ENCODE assay signal across 9 cellular contexts in genomic region chr7:106050743-106051110, GRCh38.
DNase-seq lines count a peak whose midpoint lies in the region; ATAC-seq and TF ChIP-seq lines count a peak whose summit lies in the region.
"Had no signal": no experiment of that assay in that cellular context is flagged by ENCODE, and none has a peak within 500 bp of the region (broad histone marks: within the 10 kb centered on the region; RNA-seq: fewer than 3 reads in every experiment).

No MANE protein-coding gene starts in this region.

- no peak for ATAC-seq in GM21381 (IDR thresholded peaks at IDR 0.05; ENCODE audit: unreplicated experiment)
- no peak for ATAC-seq in CD8-positive, alpha-beta T cell

- CTCF ChIA-PET in CD8-positive, alpha-beta T cell (lab: Charles Lee), result interaction anchor here (0.8 to 3.6 kb wide), 4 partner anchors 10 to 126 kb away, joined by 3 to 26 read pairs (median 3); no protein-coding TSS in a partner anchor

- H3K4me1 Mint-ChIP-seq in chondrocyte (ENCODE audit: low read depth), result peaks cover 12% of the 10 kb centered on the region
- no peaks in the 10 kb centered on the region for H3K4me1 Mint-ChIP-seq in CD8-positive, alpha-beta T cell (ENCODE audit: low read depth)

- H3K27me3 ChIP-seq in MG63, result no peaks in the 10 kb centered on the region
- no peaks in the 10 kb centered on the region for H3K27me3 ChIP-seq in testis
- H3K27me3 ChIP-seq in CD8-positive, alpha-beta T cell (ENCODE audit: insufficient read depth, low read length), result no peaks in the 10 kb centered on the region

- peak overlapping the region; percentile 85 for H3K27ac Mint-ChIP-seq in chondrocyte (ENCODE audit: unreplicated experiment)
- no peak overlapping the region for H3K27ac Mint-ChIP-seq in CD8-positive, alpha-beta T cell

- DNase-seq in MG63 (peak; percentile 65), chondrocyte (ENCODE audit: low spot score) (no peak), left kidney (ENCODE audit: low read depth, low spot score) (peak; percentile 77), testis (peak; percentile 28), erythroblast (lab: John Stamatoyannopoulos, UW) (no peak)
- DNase-seq in CD8-positive, alpha-beta T cell, result no peak
- DNase-seq: stimulated activated CD4-positive, alpha-beta T cell treated with anti-CD3 and anti-CD28 coated beads, Interleukin-4, amount 100 ng/mL, for 4 hours had no signal

- no peaks in the 10 kb centered on the region for H3K36me3 Mint-ChIP-seq in chondrocyte (ENCODE audit: low read depth)
- no peaks in the 10 kb centered on the region for H3K36me3 Mint-ChIP-seq in CD8-positive, alpha-beta T cell

- no peak overlapping the region for H3K4me3 Mint-ChIP-seq in chondrocyte (ENCODE audit: unreplicated experiment)
- H3K4me3 Mint-ChIP-seq in CD8-positive, alpha-beta T cell, result no peak overlapping the region

- POLR2A ChIA-PET in CD8-positive, alpha-beta T cell (lab: Charles Lee), result no interaction called here

- H3K9me3 Mint-ChIP-seq in chondrocyte (ENCODE audit: low read depth), result no peaks in the 10 kb centered on the region
- H3K9me3 Mint-ChIP-seq in CD8-positive, alpha-beta T cell, result no peaks in the 10 kb centered on the region

- TF ChIP-seq POLR2A in testis (IDR thresholded peaks at IDR 0.05), result no peak
- TF ChIP-seq POLR2A in erythroblast (IDR thresholded peaks at IDR 0.05; ENCODE audit: low read length), result no peak

- H3K36me3 ChIP-seq in MG63 (no peaks in the 10 kb centered on the region), testis (ENCODE audit: low read depth, missing control alignments) (no peaks in the 10 kb centered on the region)
- no peaks in the 10 kb centered on the region for H3K36me3 ChIP-seq in CD8-positive, alpha-beta T cell (ENCODE audit: insufficient read depth, low read length)

- intact Hi-C loops in testis (cut with DNase I; ENCODE audit: low total_unique reads), result no loop called here
- intact Hi-C loops in CD8-positive, alpha-beta T cell (cut with DNase I, micrococcal nuclease), result no loop called here

- WGBS in testis, 2 donors, result 60 to 61% methylated on average over 5 of the region's 5 CpGs

- H3K4me1 ChIP-seq in testis, result peaks cover 11% of the 10 kb centered on the region
- no peaks in the 10 kb centered on the region for H3K4me1 ChIP-seq in CD8-positive, alpha-beta T cell (ENCODE audit: insufficient read depth, low read length)

- no peak for TF ChIP-seq CTCF in chondrocyte (IDR thresholded peaks at IDR 0.05)
- TF ChIP-seq CTCF in testis (IDR thresholded peaks at IDR 0.05), result no peak
- no peak for TF ChIP-seq CTCF in CD8-positive, alpha-beta T cell (IDR thresholded peaks at IDR 0.05)

- no peak overlapping the region for H3K27ac ChIP-seq in testis
- H3K27ac ChIP-seq in CD8-positive, alpha-beta T cell (ENCODE audit: low read depth, low read length), result no peak overlapping the region

- peaks cover 10% of the 10 kb centered on the region for H3K27me3 Mint-ChIP-seq in chondrocyte (ENCODE audit: low read depth)
- H3K27me3 Mint-ChIP-seq in CD8-positive, alpha-beta T cell (ENCODE audit: low read depth), result peaks cover 2% of the 10 kb centered on the region

- H3K4me3 ChIP-seq in MG63, result no peak overlapping the region
- H3K4me3 ChIP-seq in testis, result no peak overlapping the region
- no peak overlapping the region for H3K4me3 ChIP-seq in CD8-positive, alpha-beta T cell (ENCODE audit: low read depth, low read length)
- H3K4me3 ChIP-seq: K562 had no signal

- no peaks in the 10 kb centered on the region for H3K9me3 ChIP-seq in MG63
- no peaks in the 10 kb centered on the region for H3K9me3 ChIP-seq in testis
- H3K9me3 ChIP-seq in CD8-positive, alpha-beta T cell (ENCODE audit: low read length), result no peaks in the 10 kb centered on the region

Comparison
In these comparisons a context has a peak if more than half of its experiments do, and no peak if none do; other contexts are left out.
1. DNase-seq: peak in MG63 (single experiment), left kidney (single experiment) and testis (single experiment); none in chondrocyte (single experiment), CD8-positive, alpha-beta T cell (0 of 7) and erythroblast (0 of 2).